ENCODE assay signal across 12 cellular contexts in genomic region chr5:42636425-42636824, GRCh38.
A peak's percentile ranks its signal among the peaks of the same experiment; 100 is the strongest.
DNase-seq lines count a peak whose midpoint lies in the region; TF ChIP-seq lines count a peak whose summit lies in the region.
"Had no signal": no experiment of that assay in that cellular context is flagged by ENCODE, and none has a peak within 500 bp of the region (broad histone marks: within the 10 kb centered on the region; RNA-seq: fewer than 3 reads in every experiment).

No MANE protein-coding gene starts in this region.

- 76% methylated on average over 2 of the region's 2 CpGs for WGBS in mammary epithelial cell (ENCODE audit: low coverage, missing lambda C conversion rate)

- no peak overlapping the region for H3K4me3 Mint-ChIP-seq in nephron progenitor cell
- H3K4me3 Mint-ChIP-seq: T-helper 17 cell had no signal

- no peaks in the 10 kb centered on the region for H3K36me3 ChIP-seq in Loucy (ENCODE audit: insufficient read depth, low read length)
- no peaks in the 10 kb centered on the region for H3K36me3 ChIP-seq in mammary epithelial cell (ENCODE audit: insufficient read depth, low read length)

- H3F3A ChIP-seq in Loucy (ENCODE audit: low read depth): no peaks in the 10 kb centered on the region

- no peaks in the 10 kb centered on the region for H3K9me3 Mint-ChIP-seq in nephron progenitor cell

- H3K4me1 ChIP-seq in Loucy (ENCODE audit: insufficient read depth, low read length, poor library complexity, severe bottlenecking) (no peaks in the 10 kb centered on the region), mammary epithelial cell (ENCODE audit: insufficient read depth, low read length) (peaks cover 12% of the 10 kb centered on the region)

- H3K79me2 ChIP-seq in Loucy (ENCODE audit: insufficient read depth, low read length) (no peaks in the 10 kb centered on the region), mammary epithelial cell (ENCODE audit: insufficient read depth, low read length) (no peaks in the 10 kb centered on the region)

- intact Hi-C loops in mammary epithelial cell (cut with micrococcal nuclease): loop anchor here (1.0 to 5.0 kb wide), 2 partner anchors 54 to 213 kb away; partner anchors contain the start of gene GHR

- no peak overlapping the region for H3K4me2 ChIP-seq in Loucy (ENCODE audit: low read depth, low read length, poor library complexity, severe bottlenecking)
- no peak overlapping the region for H3K4me2 ChIP-seq in mammary epithelial cell (ENCODE audit: insufficient read depth, low read depth, low read length)

- in situ Hi-C loops in mammary epithelial cell (cut with MboI; ENCODE audit: low sequenced_read_pairs in 2 of 2): no loop called here

- H3K36me3 Mint-ChIP-seq in nephron progenitor cell (ENCODE audit: low read depth): no peaks in the 10 kb centered on the region

- TF ChIP-seq CTCF in Loucy (conservative IDR thresholded peaks at IDR 0.05; ENCODE audit: low read length) (peak; percentile 67), mammary epithelial cell (conservative IDR thresholded peaks at IDR 0.05 in 1 of 2, IDR thresholded peaks at IDR 0.05 in 1 of 2; ENCODE audit: extremely low read depth in 1 of 2, insufficient read depth in 1 of 2, low read depth in 1 of 2, low read length in 2 of 2) (peak; percentile 37 to 57), nephron progenitor cell (IDR thresholded peaks at IDR 0.05) (peak; percentile 16)

- H3K9ac ChIP-seq in Loucy (ENCODE audit: low read depth, low read length, poor library complexity, severe bottlenecking): no peak overlapping the region
- no peak overlapping the region for H3K9ac ChIP-seq in mammary epithelial cell (ENCODE audit: insufficient read depth, low read length)

- no peak overlapping the region for H3K27ac Mint-ChIP-seq in nephron progenitor cell
- H3K27ac Mint-ChIP-seq: T-helper 17 cell had no signal

- BruUV-seq in mammary epithelial cell (replicated peaks; lab: Mats Ljungman, UMichigan): no TSS peak

- CTCF ChIA-PET in mammary epithelial cell (lab: Charles Lee; ENCODE audit: low non-redundant PET): interaction anchor here (0.6 kb wide), 1 partner anchor 469 kb away, joined by 5 read pairs; no protein-coding TSS in a partner anchor

- H3K4me1 Mint-ChIP-seq in nephron progenitor cell: peaks cover 26% of the 10 kb centered on the region
- H3K4me1 Mint-ChIP-seq: T-helper 17 cell had no signal

- no peaks in the 10 kb centered on the region for H3K9me3 ChIP-seq in Loucy (ENCODE audit: insufficient read depth, low read depth, low read length)
- no peaks in the 10 kb centered on the region for H3K9me3 ChIP-seq in mammary epithelial cell (replicated peaks; ENCODE audit: insufficient read depth, low read length)

- H3K27ac ChIP-seq in mammary epithelial cell (ENCODE audit: insufficient read depth, low read depth, low read length) (no peak overlapping the region), substantia nigra (ENCODE audit: low read depth, low read length, poor library complexity, severe bottlenecking) (no peak overlapping the region)

- H3K27me3 ChIP-seq in Loucy (ENCODE audit: insufficient read depth, low read length, poor library complexity, severe bottlenecking): no peaks in the 10 kb centered on the region
- no peaks in the 10 kb centered on the region for H3K27me3 ChIP-seq in mammary epithelial cell (ENCODE audit: insufficient read depth, low read length)

- H2AFZ ChIP-seq in Loucy (ENCODE audit: low read length): no peak overlapping the region
- no peak overlapping the region for H2AFZ ChIP-seq in mammary epithelial cell (ENCODE audit: low read depth, low read length)

- DNase-seq in DMS53 (lab: John Stamatoyannopoulos, UW) (peak; percentile 62), DMS53 treated with DMSO at 0.1 percent for 48 hours (lab: John Stamatoyannopoulos, UW; ENCODE audit: unreplicated experiment) (no peak), mammary epithelial cell (peak; percentile 9), nephron progenitor cell (no peak), NCI-H510A treated with DMSO at 0.1 percent for 48 hours (lab: John Stamatoyannopoulos, UW) (no peak), substantia nigra (lab: John Stamatoyannopoulos, UW) (no peak)
- no peak for DNase-seq in activated naive CD4-positive, alpha-beta T cell (lab: John Stamatoyannopoulos, UW)
- DNase-seq: activated CD8-positive, alpha-beta memory T cell treated with anti-CD3 and anti-CD28 coated beads, Interleukin-2, amount 50 U/mL, for 4 hours; caudate nucleus; NCI-H187 treated with DMSO at 0.1 percent for 48 hours; T-helper 17 cell had no signal

- no peaks in the 10 kb centered on the region for H4K20me1 ChIP-seq in Loucy (ENCODE audit: insufficient read depth, low read length, poor library complexity, severe bottlenecking)
- no peaks in the 10 kb centered on the region for H4K20me1 ChIP-seq in mammary epithelial cell (ENCODE audit: insufficient read depth, low read length)

- H3K4me3 ChIP-seq in Loucy (ENCODE audit: low read length, poor library complexity, severe bottlenecking): no peak overlapping the region
- H3K4me3 ChIP-seq in mammary epithelial cell (replicated peaks in 1 of 3; ENCODE audit: insufficient read depth in 1 of 3, low read depth in 2 of 3, low read length in 3 of 3): no peak overlapping the region

- dilution Hi-C loops in mammary epithelial cell (cut with HindIII; ENCODE audit: low sequenced_read_pairs): no loop called here

- H3K9me2 ChIP-seq in Loucy (replicated peaks; ENCODE audit: low read depth, low read length): no peaks in the 10 kb centered on the region

- H3K27me3 Mint-ChIP-seq in nephron progenitor cell (ENCODE audit: low read depth, poor library complexity): no peaks in the 10 kb centered on the region

Comparison
In these comparisons a context has a peak if more than half of its experiments do, and no peak if none do; other contexts are left out.
1. DNase-seq: peak in DMS53 (single experiment) and mammary epithelial cell (single experiment); none in DMS53 treated with DMSO at 0.1 percent for 48 hours (single experiment), nephron progenitor cell (single experiment), NCI-H510A treated with DMSO at 0.1 percent for 48 hours (single experiment), activated naive CD4-positive, alpha-beta T cell (0 of 4) and substantia nigra (0 of 49).
2. CTCF ChIP-seq: peak in every context shown above with its lines; median percentile 67 in Loucy; 47 in mammary epithelial cell; 16 in nephron progenitor cell.